ENCODE assay signal across 23 cellular contexts in genomic region chr1:117014209-117014608, GRCh38. TPM values are rescaled to one million over a fixed set of nuclear protein-coding genes. Genes with fewer than 3 reads are reported as not detected.
A peak's percentile ranks its signal among the peaks of the same experiment; 100 is the strongest.
DNase-seq lines count a peak whose midpoint lies in the region; ATAC-seq and TF ChIP-seq lines count a peak whose summit lies in the region.
"Had no signal": no experiment of that assay in that cellular context is flagged by ENCODE, and none has a peak within 500 bp of the region (broad histone marks: within the 10 kb centered on the region; RNA-seq: fewer than 3 reads in every experiment).

No MANE protein-coding gene starts in this region.

- in situ Hi-C loops in brain microvascular endothelial cell (cut with HindIII; ENCODE audit: low pct_ligation_motif_present, low sequenced_read_pairs), result no loop called here

- H3K9me3 Mint-ChIP-seq in stimulated activated naive CD8-positive, alpha-beta T cell treated with anti-CD3 and anti-CD28 coated beads, Interleukin-15, Interleukin-2, amounts not matched to agents 100 ng/mL and 50 ng/mL, for 24 hours, result no peaks in the 10 kb centered on the region
- H3K9me3 Mint-ChIP-seq: activated T-helper 2 cell treated with anti-CD3 and anti-CD28 coated beads, Interferon-gamma antibody, Interleukin-2, Interleukin-4, amounts not matched to agents 10 μg/mL and 5 μg/mL and 100 μg/mL, durations not matched to agents 14 hours and 24 hours and 36 hours; GM23338; natural killer cell; stimulated activated memory B cell treated with anti-CD40 and anti-IgM and Interleukin-4, amounts not matched to agents 10 μg/mL and 1 μg/mL and 100 μg/mL, for 72 hours had no signal

- ATAC-seq in RWPE2 (ENCODE audit: low read depth) (peak; percentile 83), GM21529 (IDR thresholded peaks at IDR 0.05; ENCODE audit: unreplicated experiment) (no peak)
- ATAC-seq: GM23338; HepG2; natural killer cell; stimulated activated memory B cell treated with anti-CD40 and anti-IgM and Interleukin-4, amounts not matched to agents 10 μg/mL and 1 μg/mL and 100 μg/mL, for 72 hours had no signal

- TF ChIP-seq CTCF in RWPE2 (IDR thresholded peaks at IDR 0.05; ENCODE audit: poor library complexity, severe bottlenecking), result no peak
- no peak for TF ChIP-seq CTCF in brain microvascular endothelial cell (IDR thresholded peaks at IDR 0.05; ENCODE audit: low read depth, low read length, missing control alignments)

- H3K4me1 ChIP-seq in RWPE2 (ENCODE audit: insufficient read depth, poor library complexity, severe bottlenecking), result no peaks in the 10 kb centered on the region
- H3K4me1 ChIP-seq: BE2C had no signal

- no peak overlapping the region for H3K4me3 ChIP-seq in RWPE2 (ENCODE audit: severe bottlenecking)
- H3K4me3 ChIP-seq in brain microvascular endothelial cell (ENCODE audit: low read depth, low read length), result no peak overlapping the region
- no peak overlapping the region for H3K4me3 ChIP-seq in MG63
- H3K4me3 ChIP-seq: GM23338, skin epidermis, upper lobe of left lung had no signal

- H3K27ac Mint-ChIP-seq in stimulated activated naive CD8-positive, alpha-beta T cell treated with anti-CD3 and anti-CD28 coated beads, Interleukin-15, Interleukin-2, amounts not matched to agents 100 ng/mL and 50 ng/mL, for 24 hours, result peak overlapping the region; percentile 63
- H3K27ac Mint-ChIP-seq: activated T-helper 2 cell treated with anti-CD3 and anti-CD28 coated beads, Interferon-gamma antibody, Interleukin-2, Interleukin-4, amounts not matched to agents 10 μg/mL and 5 μg/mL and 100 μg/mL, durations not matched to agents 14 hours and 24 hours and 36 hours; GM23338; natural killer cell; stimulated activated memory B cell treated with anti-CD40 and anti-IgM and Interleukin-4, amounts not matched to agents 10 μg/mL and 1 μg/mL and 100 μg/mL, for 72 hours had no signal

- H3K36me3 ChIP-seq in RWPE2 (ENCODE audit: low read depth) (no peaks in the 10 kb centered on the region), brain microvascular endothelial cell (replicated peaks) (no peaks in the 10 kb centered on the region), MG63 (no peaks in the 10 kb centered on the region)
- H3K36me3 ChIP-seq: BE2C, upper lobe of left lung had no signal

- no peaks in the 10 kb centered on the region for H3K27me3 ChIP-seq in RWPE2 (ENCODE audit: insufficient read depth, poor library complexity, severe bottlenecking)
- no peaks in the 10 kb centered on the region for H3K27me3 ChIP-seq in brain microvascular endothelial cell (replicated peaks)
- H3K27me3 ChIP-seq in MG63, result no peaks in the 10 kb centered on the region
- H3K27me3 ChIP-seq: BE2C, upper lobe of left lung had no signal

- H3K4me1 Mint-ChIP-seq in stimulated activated naive CD8-positive, alpha-beta T cell treated with anti-CD3 and anti-CD28 coated beads, Interleukin-15, Interleukin-2, amounts not matched to agents 100 ng/mL and 50 ng/mL, for 24 hours (ENCODE audit: low read depth), result peaks cover 62% of the 10 kb centered on the region
- H3K4me1 Mint-ChIP-seq: stimulated activated memory B cell treated with anti-CD40 and anti-IgM and Interleukin-4, amounts not matched to agents 10 μg/mL and 1 μg/mL and 100 μg/mL, for 72 hours had no signal

- DNase-seq in stimulated activated CD4-positive, alpha-beta T cell treated with anti-CD3 and anti-CD28 coated beads, Interleukin-2, amount 100 ng/mL, for 24 hours, result peak; percentile 16 to 25
- DNase-seq in stimulated activated CD4-positive, alpha-beta T cell treated with anti-CD3 and anti-CD28 coated beads, Interleukin-12 subunit alpha, Interleukin-12 subunit beta, amount 100 ng/mL, for 4 hours, result no peak
- DNase-seq in RWPE2 (ENCODE audit: low spot score) (no peak), brain microvascular endothelial cell (peak; percentile 28), MG63 (no peak), GF-D8 (lab: John Stamatoyannopoulos, UW) (no peak)
- DNase-seq: BE2C, DMS153, glutamatergic neuron, MM.1S, natural killer cell, NCI-H1694 treated with DMSO at 0.1 percent for 48 hours, NCI-H345, posterior cingulate gyrus, T-helper 1 cell, upper lobe of left lung had no signal

- H3K27ac ChIP-seq in RWPE2 (ENCODE audit: poor library complexity, severe bottlenecking) (no peak overlapping the region), brain microvascular endothelial cell (no peak overlapping the region)
- H3K27ac ChIP-seq: upper lobe of left lung had no signal

- H3K36me3 Mint-ChIP-seq in stimulated activated naive CD8-positive, alpha-beta T cell treated with anti-CD3 and anti-CD28 coated beads, Interleukin-15, Interleukin-2, amounts not matched to agents 100 ng/mL and 50 ng/mL, for 24 hours (ENCODE audit: low read depth), result no peaks in the 10 kb centered on the region
- H3K36me3 Mint-ChIP-seq: natural killer cell; stimulated activated memory B cell treated with anti-CD40 and anti-IgM and Interleukin-4, amounts not matched to agents 10 μg/mL and 1 μg/mL and 100 μg/mL, for 72 hours had no signal

- no peaks in the 10 kb centered on the region for H3K27me3 Mint-ChIP-seq in stimulated activated naive CD8-positive, alpha-beta T cell treated with anti-CD3 and anti-CD28 coated beads, Interleukin-15, Interleukin-2, amounts not matched to agents 100 ng/mL and 50 ng/mL, for 24 hours
- H3K27me3 Mint-ChIP-seq: stimulated activated memory B cell treated with anti-CD40 and anti-IgM and Interleukin-4, amounts not matched to agents 10 μg/mL and 1 μg/mL and 100 μg/mL, for 72 hours had no signal

- H3K4me3 Mint-ChIP-seq in stimulated activated naive CD8-positive, alpha-beta T cell treated with anti-CD3 and anti-CD28 coated beads, Interleukin-15, Interleukin-2, amounts not matched to agents 100 ng/mL and 50 ng/mL, for 24 hours, result peak overlapping the region; percentile 37
- H3K4me3 Mint-ChIP-seq: GM23338; natural killer cell; stimulated activated memory B cell treated with anti-CD40 and anti-IgM and Interleukin-4, amounts not matched to agents 10 μg/mL and 1 μg/mL and 100 μg/mL, for 72 hours had no signal

- H3K9me3 ChIP-seq in RWPE2 (ENCODE audit: severe bottlenecking), result no peaks in the 10 kb centered on the region
- H3K9me3 ChIP-seq in MG63, result no peaks in the 10 kb centered on the region
- H3K9me3 ChIP-seq: BE2C, upper lobe of left lung had no signal

RNA-seq across cellular contexts. Expression of gene CD101, which starts 12.6 kb away (rescaled TPM):
- 0.35 and 0.63 TPM in 2 replicates for total RNA-seq in MG63 (2014; rRNA removed; shearing (Covaris generic); ENCODE audit: low replicate concordance)

RNA-seq across cellular contexts. Expression of gene TTF2, which starts 45.9 kb away (rescaled TPM):
- total RNA-seq in MG63 (2014; rRNA removed; shearing (Covaris generic); ENCODE audit: low replicate concordance), result 21.1 and 26.5 TPM in 2 replicates

Comparison
In these comparisons a context has a peak if more than half of its experiments do, and no peak if none do; other contexts are left out.
1. DNase-seq: peak in stimulated activated CD4-positive, alpha-beta T cell treated with anti-CD3 and anti-CD28 coated beads, Interleukin-2, amount 100 ng/mL, for 24 hours (2 of 2) and brain microvascular endothelial cell (single experiment); none in stimulated activated CD4-positive, alpha-beta T cell treated with anti-CD3 and anti-CD28 coated beads, Interleukin-12 subunit alpha, Interleukin-12 subunit beta, amount 100 ng/mL, for 4 hours (single experiment), RWPE2 (single experiment), MG63 (single experiment) and GF-D8 (single experiment).